In the genomic region with DNA sequence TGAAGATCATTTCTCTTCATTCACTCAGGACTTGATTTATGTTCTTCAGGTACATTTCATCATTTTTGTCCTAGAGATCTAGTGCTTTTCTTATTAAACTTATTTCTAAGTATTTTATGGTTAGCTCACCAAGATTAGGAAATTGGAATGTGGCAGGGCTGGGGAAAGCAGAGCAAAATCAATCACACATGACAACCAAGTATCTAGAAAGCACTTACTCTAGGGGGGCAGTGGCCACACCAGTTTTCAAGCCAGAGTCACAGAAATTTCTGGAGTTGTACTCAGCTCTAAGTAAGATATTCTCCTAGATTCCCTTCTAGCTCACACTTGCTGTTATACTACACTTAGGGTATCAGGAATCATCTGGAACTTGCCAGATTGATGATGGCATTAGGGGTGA, we compare ENCODE assay signal across 2 cellular contexts.
TF ChIP-seq lines count a peak whose summit lies in the region.

No MANE protein-coding gene starts in this region.

TF ChIP-seq in SK-N-SH treated with all-trans-retinoic acid at 6 μM for 48 hours, 23 proteins besides CTCF, POLR2A, EP300 and RAD21 (continued from another document):
- no peak for TF ChIP-seq ARNTL (CRISPR knock-in tag; IDR thresholded peaks at IDR 0.05; ENCODE audit: borderline replicate concordance, low read depth)
- TF ChIP-seq GLIS3 (CRISPR knock-in tag; IDR thresholded peaks at IDR 0.05) = no peak
- TF ChIP-seq CSDC2 (CRISPR knock-in tag; IDR thresholded peaks at IDR 0.05) = no peak
- no peak for TF ChIP-seq ESRRG (CRISPR knock-in tag; IDR thresholded peaks at IDR 0.05)
- no peak for TF ChIP-seq ZNF565 (CRISPR knock-in tag; conservative IDR thresholded peaks at IDR 0.05; ENCODE audit: low read depth)
TF ChIP-seq in SK-N-SH treated with all-trans-retinoic acid at 6 μM for 48 hours: peak in this region for 1.

TF ChIP-seq in SK-N-SH, 30 proteins besides CTCF, POLR2A, EP300 and RAD21 (continued from another document):
- TF ChIP-seq, protein P1, sequence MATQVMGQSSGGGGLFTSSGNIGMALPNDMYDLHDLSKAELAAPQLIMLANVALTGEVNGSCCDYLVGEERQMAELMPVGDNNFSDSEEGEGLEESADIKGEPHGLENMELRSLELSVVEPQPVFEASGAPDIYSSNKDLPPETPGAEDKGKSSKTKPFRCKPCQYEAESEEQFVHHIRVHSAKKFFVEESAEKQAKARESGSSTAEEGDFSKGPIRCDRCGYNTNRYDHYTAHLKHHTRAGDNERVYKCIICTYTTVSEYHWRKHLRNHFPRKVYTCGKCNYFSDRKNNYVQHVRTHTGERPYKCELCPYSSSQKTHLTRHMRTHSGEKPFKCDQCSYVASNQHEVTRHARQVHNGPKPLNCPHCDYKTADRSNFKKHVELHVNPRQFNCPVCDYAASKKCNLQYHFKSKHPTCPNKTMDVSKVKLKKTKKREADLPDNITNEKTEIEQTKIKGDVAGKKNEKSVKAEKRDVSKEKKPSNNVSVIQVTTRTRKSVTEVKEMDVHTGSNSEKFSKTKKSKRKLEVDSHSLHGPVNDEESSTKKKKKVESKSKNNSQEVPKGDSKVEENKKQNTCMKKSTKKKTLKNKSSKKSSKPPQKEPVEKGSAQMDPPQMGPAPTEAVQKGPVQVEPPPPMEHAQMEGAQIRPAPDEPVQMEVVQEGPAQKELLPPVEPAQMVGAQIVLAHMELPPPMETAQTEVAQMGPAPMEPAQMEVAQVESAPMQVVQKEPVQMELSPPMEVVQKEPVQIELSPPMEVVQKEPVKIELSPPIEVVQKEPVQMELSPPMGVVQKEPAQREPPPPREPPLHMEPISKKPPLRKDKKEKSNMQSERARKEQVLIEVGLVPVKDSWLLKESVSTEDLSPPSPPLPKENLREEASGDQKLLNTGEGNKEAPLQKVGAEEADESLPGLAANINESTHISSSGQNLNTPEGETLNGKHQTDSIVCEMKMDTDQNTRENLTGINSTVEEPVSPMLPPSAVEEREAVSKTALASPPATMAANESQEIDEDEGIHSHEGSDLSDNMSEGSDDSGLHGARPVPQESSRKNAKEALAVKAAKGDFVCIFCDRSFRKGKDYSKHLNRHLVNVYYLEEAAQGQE (IDR thresholded peaks at IDR 0.05; ENCODE audit: low read depth, low read length) = no peak
- TF ChIP-seq, protein P2, sequence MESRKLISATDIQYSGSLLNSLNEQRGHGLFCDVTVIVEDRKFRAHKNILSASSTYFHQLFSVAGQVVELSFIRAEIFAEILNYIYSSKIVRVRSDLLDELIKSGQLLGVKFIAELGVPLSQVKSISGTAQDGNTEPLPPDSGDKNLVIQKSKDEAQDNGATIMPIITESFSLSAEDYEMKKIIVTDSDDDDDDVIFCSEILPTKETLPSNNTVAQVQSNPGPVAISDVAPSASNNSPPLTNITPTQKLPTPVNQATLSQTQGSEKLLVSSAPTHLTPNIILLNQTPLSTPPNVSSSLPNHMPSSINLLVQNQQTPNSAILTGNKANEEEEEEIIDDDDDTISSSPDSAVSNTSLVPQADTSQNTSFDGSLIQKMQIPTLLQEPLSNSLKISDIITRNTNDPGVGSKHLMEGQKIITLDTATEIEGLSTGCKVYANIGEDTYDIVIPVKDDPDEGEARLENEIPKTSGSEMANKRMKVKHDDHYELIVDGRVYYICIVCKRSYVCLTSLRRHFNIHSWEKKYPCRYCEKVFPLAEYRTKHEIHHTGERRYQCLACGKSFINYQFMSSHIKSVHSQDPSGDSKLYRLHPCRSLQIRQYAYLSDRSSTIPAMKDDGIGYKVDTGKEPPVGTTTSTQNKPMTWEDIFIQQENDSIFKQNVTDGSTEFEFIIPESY (IDR thresholded peaks at IDR 0.05; ENCODE audit: borderline replicate concordance, low read depth) = no peak
